8 cellular contexts compared by ENCODE assay signal in genomic region chr7:21767300-21767900, GRCh38.
DNase-seq lines count a peak whose midpoint lies in the region; ATAC-seq and TF ChIP-seq lines count a peak whose summit lies in the region.

No MANE protein-coding gene starts in this region.

- H3K9me3 ChIP-seq in BLaER1 = no peaks in the 10 kb centered on the region

- H3K4me2 ChIP-seq in BLaER1 = peak overlapping the region; percentile 39

- no peaks in the 10 kb centered on the region for H4K20me1 ChIP-seq in BLaER1

- H3K36me3 ChIP-seq in BLaER1 = no peaks in the 10 kb centered on the region

- ATAC-seq in GM18861 (IDR thresholded peaks at IDR 0.05; ENCODE audit: unreplicated experiment) (peak; percentile 80), HG03139 (IDR thresholded peaks at IDR 0.05; ENCODE audit: unreplicated experiment) (peak; percentile 64), GM19452 (IDR thresholded peaks at IDR 0.05; ENCODE audit: unreplicated experiment) (no peak)

- DNase-seq in NCI-H2171 (lab: John Stamatoyannopoulos, UW) (peak; percentile 13), fibroblast of the conjunctiva (ENCODE audit: low read depth) (peak; percentile 43), osteocyte (ENCODE audit: extremely low spot score, unreplicated experiment) (no peak)

- H3K4me3 ChIP-seq in BLaER1 = no peak overlapping the region

- no peak overlapping the region for H3K4me3 Mint-ChIP-seq in osteocyte (ENCODE audit: unreplicated experiment)

- peaks cover 41% of the 10 kb centered on the region for H3K27me3 Mint-ChIP-seq in osteocyte (ENCODE audit: unreplicated experiment)

- no peak overlapping the region for H3K27ac ChIP-seq in BLaER1
- no peak overlapping the region for H3K27ac ChIP-seq in VCaP

- H3K9ac ChIP-seq in BLaER1 = no peak overlapping the region

- H3K9me3 Mint-ChIP-seq in osteocyte (ENCODE audit: unreplicated experiment) = no peaks in the 10 kb centered on the region

- H3K27me3 ChIP-seq in BLaER1 = no peaks in the 10 kb centered on the region

- no peak overlapping the region for H3K27ac Mint-ChIP-seq in osteocyte (ENCODE audit: unreplicated experiment)

- peaks cover 39% of the 10 kb centered on the region for H3K4me1 ChIP-seq in BLaER1

- peak; percentile 92 for TF ChIP-seq CTCF in VCaP (conservative IDR thresholded peaks at IDR 0.05)
- peak; percentile 44 for TF ChIP-seq CTCF in osteocyte (IDR thresholded peaks at IDR 0.05)

- H3K36me3 Mint-ChIP-seq in osteocyte (ENCODE audit: unreplicated experiment) = no peaks in the 10 kb centered on the region

- peaks cover 2% of the 10 kb centered on the region for H3K4me1 Mint-ChIP-seq in osteocyte (ENCODE audit: unreplicated experiment)
